ENCODE assay signal across 8 cellular contexts in genomic region chr5:65172486-65173129, GRCh38.
DNase-seq lines count a peak whose midpoint lies in the region; ATAC-seq, FAIRE-seq and TF ChIP-seq lines count a peak whose summit lies in the region.

No MANE protein-coding gene starts in this region.

- CTCF ChIA-PET in GM10248 (lab: Yijun Ruan, JAX), result interaction anchor here (1.2 to 2.2 kb wide), 2 partner anchors 16 to 21 kb away, joined by 3 to 4 read pairs; no protein-coding TSS in a partner anchor

- ATAC-seq in GM21717 (IDR thresholded peaks at IDR 0.05; ENCODE audit: unreplicated experiment), result peak; percentile 98

- FAIRE-seq in RCC 7860 (lab: Jason Lieb, UNC), result no peak

- DNase-seq in GM10248 (ENCODE audit: extremely low spot score) (peak; percentile 74), RCC 7860 (ENCODE audit: low spot score) (peak; percentile 38), myocyte (ENCODE audit: low read depth) (peak; percentile 35), inferior parietal cortex (ENCODE audit: extremely low spot score) (no peak), NCI-H2029 treated with DMSO at 0.1 percent for 48 hours (lab: John Stamatoyannopoulos, UW) (no peak), NCI-H82 (lab: John Stamatoyannopoulos, UW) (no peak), NCI-H2227 (lab: John Stamatoyannopoulos, UW; ENCODE audit: unreplicated experiment) (no peak)

- POLR2A ChIA-PET in GM10248 (lab: Yijun Ruan, JAX), result no interaction called here

- no peak for TF ChIP-seq CTCF in GM10248 (IDR thresholded peaks at IDR 0.05; ENCODE audit: control extremely low read depth, extremely low read depth, low read depth, missing control alignments)

Comparison
In these comparisons a context has a peak if more than half of its experiments do, and no peak if none do; other contexts are left out.
1. DNase-seq: peak in GM10248 (single experiment), RCC 7860 (single experiment) and myocyte (single experiment); none in inferior parietal cortex (single experiment), NCI-H2029 treated with DMSO at 0.1 percent for 48 hours (single experiment), NCI-H82 (single experiment) and NCI-H2227 (single experiment).